In the genomic region with DNA sequence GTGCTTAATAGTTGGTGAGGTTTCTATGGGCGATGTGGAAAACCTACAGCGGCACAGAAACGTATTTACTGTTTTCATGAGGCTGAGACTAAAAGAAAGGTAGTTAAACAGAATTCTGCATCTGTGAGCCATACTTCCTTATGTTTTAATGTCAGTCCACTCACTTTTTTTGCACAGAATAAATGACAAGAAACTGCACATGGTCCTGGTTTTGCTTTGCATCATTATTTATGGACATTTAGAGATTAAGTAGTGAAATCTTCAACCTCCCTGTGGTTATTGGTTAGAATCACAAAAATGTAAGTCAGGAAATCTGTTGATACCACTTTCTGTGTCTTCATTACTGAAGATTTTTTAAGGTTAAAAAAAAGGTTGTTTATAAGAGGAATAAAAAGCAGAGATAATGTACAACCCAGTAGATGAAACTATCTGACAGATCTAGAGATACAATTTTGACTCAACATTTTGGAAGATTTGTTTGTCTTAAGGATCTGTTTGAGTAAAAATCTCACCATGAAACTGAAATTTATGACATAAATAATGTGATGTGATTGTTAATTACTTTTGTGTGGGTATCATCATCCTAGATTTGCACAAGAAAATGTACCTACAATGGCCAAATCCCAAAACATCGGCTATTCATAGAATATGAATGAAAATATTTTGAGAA, we compare ENCODE assay signal across 2 cellular contexts.
TF ChIP-seq lines count a peak whose summit lies in the region.

No MANE protein-coding gene starts in this region.

TF ChIP-seq in H1, 55 proteins besides CTCF, POLR2A, EP300 and RAD21 (continued from another document):
- TF ChIP-seq SP4 (IDR thresholded peaks at IDR 0.05; ENCODE audit: low read length), result no peak
- TF ChIP-seq SRF (IDR thresholded peaks at IDR 0.05; ENCODE audit: low read depth, low read length), result no peak
- no peak for TF ChIP-seq CBX5 (IDR thresholded peaks at IDR 0.05; ENCODE audit: low read depth, low read length)
- no peak for TF ChIP-seq JUN (IDR thresholded peaks at IDR 0.05; ENCODE audit: low read depth, low read length)
- TF ChIP-seq, protein P1, sequence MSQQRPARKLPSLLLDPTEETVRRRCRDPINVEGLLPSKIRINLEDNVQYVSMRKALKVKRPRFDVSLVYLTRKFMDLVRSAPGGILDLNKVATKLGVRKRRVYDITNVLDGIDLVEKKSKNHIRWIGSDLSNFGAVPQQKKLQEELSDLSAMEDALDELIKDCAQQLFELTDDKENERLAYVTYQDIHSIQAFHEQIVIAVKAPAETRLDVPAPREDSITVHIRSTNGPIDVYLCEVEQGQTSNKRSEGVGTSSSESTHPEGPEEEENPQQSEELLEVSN (IDR thresholded peaks at IDR 0.05), result no peak
- no peak for TF ChIP-seq SAP30 (IDR thresholded peaks at IDR 0.05; ENCODE audit: insufficient read depth, insufficient replicate concordance, low read length)
- no peak for TF ChIP-seq RXRA (IDR thresholded peaks at IDR 0.05; ENCODE audit: insufficient read depth, low read depth, low read length)
- no peak for TF ChIP-seq SIRT6 (IDR thresholded peaks at IDR 0.05; ENCODE audit: low read length)
- no peak for TF ChIP-seq CREB1 (IDR thresholded peaks at IDR 0.05)
- no peak for TF ChIP-seq BRCA1 (IDR thresholded peaks at IDR 0.05; ENCODE audit: low read depth, low read length)
- TF ChIP-seq NANOG (IDR thresholded peaks at IDR 0.05; ENCODE audit: insufficient read depth, low read depth, low read length, poor library complexity, severe bottlenecking), result no peak
- no peak for TF ChIP-seq NRF1 (IDR thresholded peaks at IDR 0.05; ENCODE audit: low read depth, low read length)
- TF ChIP-seq POU5F1 (IDR thresholded peaks at IDR 0.05; ENCODE audit: low read depth, low read length), result no peak
- TF ChIP-seq TAF7 (optimal IDR thresholded peaks at IDR 0.05; ENCODE audit: borderline replicate concordance, low read depth, low read length), result no peak
- no peak for TF ChIP-seq HDAC6 (IDR thresholded peaks at IDR 0.05; ENCODE audit: low read depth, low read length)
- TF ChIP-seq BACH1 (IDR thresholded peaks at IDR 0.05; ENCODE audit: low read length), result no peak
- TF ChIP-seq EZH2 (IDR thresholded peaks at IDR 0.05; ENCODE audit: low read depth, low read length, severe bottlenecking), result no peak
TF ChIP-seq in H1: peak in this region for 0.

TF ChIP-seq in HEK293T, 16 proteins besides CTCF, POLR2A, EP300 and RAD21 (continued from another document):
- TF ChIP-seq, protein P2, sequence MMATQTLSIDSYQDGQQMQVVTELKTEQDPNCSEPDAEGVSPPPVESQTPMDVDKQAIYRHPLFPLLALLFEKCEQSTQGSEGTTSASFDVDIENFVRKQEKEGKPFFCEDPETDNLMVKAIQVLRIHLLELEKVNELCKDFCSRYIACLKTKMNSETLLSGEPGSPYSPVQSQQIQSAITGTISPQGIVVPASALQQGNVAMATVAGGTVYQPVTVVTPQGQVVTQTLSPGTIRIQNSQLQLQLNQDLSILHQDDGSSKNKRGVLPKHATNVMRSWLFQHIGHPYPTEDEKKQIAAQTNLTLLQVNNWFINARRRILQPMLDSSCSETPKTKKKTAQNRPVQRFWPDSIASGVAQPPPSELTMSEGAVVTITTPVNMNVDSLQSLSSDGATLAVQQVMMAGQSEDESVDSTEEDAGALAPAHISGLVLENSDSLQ (IDR thresholded peaks at IDR 0.05), result no peak
- TF ChIP-seq HDGF (IDR thresholded peaks at IDR 0.05; ENCODE audit: borderline replicate concordance), result no peak
- TF ChIP-seq BHLHE40 (IDR thresholded peaks at IDR 0.05; ENCODE audit: borderline replicate concordance), result no peak
- no peak for TF ChIP-seq FOXK2 (IDR thresholded peaks at IDR 0.05)
- TF ChIP-seq ELF4 (IDR thresholded peaks at IDR 0.05), result no peak
- no peak for TF ChIP-seq FOXM1 (IDR thresholded peaks at IDR 0.05; ENCODE audit: borderline replicate concordance)
- TF ChIP-seq L3MBTL2 (conservative IDR thresholded peaks at IDR 0.05), result no peak
- no peak for TF ChIP-seq ARNT (IDR thresholded peaks at IDR 0.05)
- TF ChIP-seq CTBP1 (IDR thresholded peaks at IDR 0.05; ENCODE audit: borderline replicate concordance), result no peak
